ENCODE assay signal across 10 cellular contexts in the genomic region with DNA sequence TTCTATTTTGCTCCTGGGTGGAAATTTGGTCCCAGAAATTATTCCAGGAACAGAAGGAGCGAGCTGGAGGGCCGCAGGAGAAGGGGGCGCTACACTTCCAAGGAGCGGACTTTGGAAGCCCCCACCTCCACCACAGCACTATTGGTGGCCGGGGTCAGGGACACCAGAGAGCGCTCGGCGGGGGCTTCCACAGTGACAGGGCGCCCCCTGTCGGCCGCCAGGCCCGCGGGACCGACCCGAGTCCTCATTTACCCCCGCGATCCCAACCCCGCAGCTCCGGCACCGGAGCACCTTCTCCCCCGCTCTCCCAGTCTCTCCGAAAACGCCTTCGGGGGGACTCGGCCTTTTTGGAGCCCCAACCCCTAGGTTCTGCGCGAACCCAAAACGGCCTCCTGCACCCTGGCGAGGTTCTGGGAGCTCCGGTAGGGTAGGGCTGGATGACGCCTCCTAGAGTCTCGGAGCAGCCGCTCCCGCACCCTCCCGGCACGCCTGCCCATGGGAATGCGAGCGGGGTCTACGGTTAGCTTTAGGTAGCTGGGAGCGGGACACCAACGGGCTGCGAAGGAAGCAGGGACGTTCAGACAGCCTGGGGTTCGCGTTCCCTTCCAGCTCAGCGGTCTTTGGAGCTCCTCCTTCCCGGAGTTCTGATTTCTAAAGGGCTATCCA. TPM values are rescaled to one million over a fixed set of nuclear protein-coding genes. Genes with fewer than 3 reads are reported as not detected.
A peak's percentile ranks its signal among the peaks of the same experiment; 100 is the strongest.
DNase-seq lines count a peak whose midpoint lies in the region; ATAC-seq and TF ChIP-seq lines count a peak whose summit lies in the region.
"Had no signal": no experiment of that assay in that cellular context is flagged by ENCODE, and none has a peak within 500 bp of the region (broad histone marks: within the 10 kb centered on the region; RNA-seq: fewer than 3 reads in every experiment).

No MANE protein-coding gene starts in this region.

- no peaks in the 10 kb centered on the region for H3K9me3 Mint-ChIP-seq in activated CD4-positive, alpha-beta T cell treated with anti-CD3 and anti-CD28 coated beads, Interleukin-2, amount 10 ng/mL, durations not matched to agents 24 days and 14 days
- H3K9me3 Mint-ChIP-seq in activated T-helper 2 cell treated with anti-CD3 and anti-CD28 coated beads, Interferon-gamma antibody, Interleukin-2, Interleukin-4, amounts not matched to agents 10 μg/mL and 5 μg/mL and 100 μg/mL, durations not matched to agents 14 hours and 24 hours and 36 hours: no peaks in the 10 kb centered on the region

- H3K4me3 ChIP-seq in RWPE2 (ENCODE audit: severe bottlenecking) (no peak overlapping the region), right atrium auricular region (no peak overlapping the region), thyroid gland (replicated peaks in 1 of 3) (peak overlapping the region in 1 of 3 donors; percentile 22)

- 7 to 9% methylated on average over 5 to 34 of the region's 47 CpGs for WGBS in thyroid gland, 2 donors

- H3K27ac ChIP-seq in RWPE2 (ENCODE audit: poor library complexity, severe bottlenecking) (no peak overlapping the region), right atrium auricular region (no peak overlapping the region), thyroid gland (peak overlapping the region in 2 of 3 donors; percentile 70 to 87)

- TF ChIP-seq CTCF in RWPE2 (IDR thresholded peaks at IDR 0.05; ENCODE audit: poor library complexity, severe bottlenecking) (peak; percentile 88), right atrium auricular region (IDR thresholded peaks at IDR 0.05) (peak; percentile 35 to 64), thyroid gland (IDR thresholded peaks at IDR 0.05) (peak in 5 of 6 experiments; percentile 58 to 83 (median 72))

- peak; percentile 68 for DNase-seq in activated CD4-positive, alpha-beta T cell treated with anti-CD3 and anti-CD28 coated beads, Interleukin-2, amount 10 ng/mL, durations not matched to agents 24 days and 14 days
- no peak for DNase-seq in activated CD4-positive, alpha-beta T cell treated with anti-CD3 and anti-CD28 coated beads for 4 hours
- DNase-seq in RWPE2 (ENCODE audit: low spot score) (no peak), right atrium auricular region (ENCODE audit: low spot score) (no peak), thyroid gland (peak; percentile 61 to 79)
- DNase-seq in activated T-helper 2 cell treated with anti-CD3 and anti-CD28 coated beads, Interferon-gamma antibody, Interleukin-2, Interleukin-4, amounts not matched to agents 10 μg/mL and 5 μg/mL and 100 μg/mL, durations not matched to agents 14 hours and 24 hours and 36 hours (ENCODE audit: low spot score): no peak
- DNase-seq: cortex of kidney, NCI-H1436 treated with DMSO at 0.1 percent for 48 hours had no signal

- H3K4me1 ChIP-seq in RWPE2 (ENCODE audit: insufficient read depth, poor library complexity, severe bottlenecking) (no peaks in the 10 kb centered on the region), right atrium auricular region (peaks cover 0 to 38% of the 10 kb centered on the region in 2 donors), thyroid gland (peaks cover 14 to 27% of the 10 kb centered on the region in 2 donors)

- intact Hi-C loops in activated CD4-positive, alpha-beta T cell treated with anti-CD3 and anti-CD28 coated beads, Interleukin-2, amount 10 ng/mL, durations not matched to agents 24 days and 14 days (cut with micrococcal nuclease): loop anchor here (5.0 kb wide), 1 partner anchor 254 kb away; no protein-coding TSS in a partner anchor
- intact Hi-C loops in thyroid gland (cut with DNase I): loop anchor here (5.0 to 10.0 kb wide), 3 partner anchors 98 to 249 kb away; no protein-coding TSS in a partner anchor
- intact Hi-C loops in activated T-helper 2 cell treated with anti-CD3 and anti-CD28 coated beads, Interferon-gamma antibody, Interleukin-2, Interleukin-4, amounts not matched to agents 10 μg/mL and 5 μg/mL and 100 μg/mL, durations not matched to agents 14 hours and 24 hours and 36 hours (cut with micrococcal nuclease): loop anchor here (5.0 kb wide), 1 partner anchor 249 kb away; no protein-coding TSS in a partner anchor

- peaks cover 8% of the 10 kb centered on the region for H3K27me3 ChIP-seq in RWPE2 (ENCODE audit: insufficient read depth, poor library complexity, severe bottlenecking)
- H3K27me3 ChIP-seq in right atrium auricular region: peaks cover 11 to 49% of the 10 kb centered on the region in 2 donors
- no peaks in the 10 kb centered on the region for H3K27me3 ChIP-seq in thyroid gland

- ATAC-seq in RWPE2 (ENCODE audit: low read depth) (no peak), GM18873 (IDR thresholded peaks at IDR 0.05; ENCODE audit: low FRiP score, unreplicated experiment) (no peak), HG02885 (IDR thresholded peaks at IDR 0.05; ENCODE audit: poor library complexity, unreplicated experiment) (no peak)

- H3K27ac Mint-ChIP-seq in activated CD4-positive, alpha-beta T cell treated with anti-CD3 and anti-CD28 coated beads, Interleukin-2, amount 10 ng/mL, durations not matched to agents 24 days and 14 days: no peak overlapping the region
- no peak overlapping the region for H3K27ac Mint-ChIP-seq in activated T-helper 2 cell treated with anti-CD3 and anti-CD28 coated beads, Interferon-gamma antibody, Interleukin-2, Interleukin-4, amounts not matched to agents 10 μg/mL and 5 μg/mL and 100 μg/mL, durations not matched to agents 14 hours and 24 hours and 36 hours

- H3K9me3 ChIP-seq in RWPE2 (ENCODE audit: severe bottlenecking) (no peaks in the 10 kb centered on the region), right atrium auricular region (no peaks in the 10 kb centered on the region), thyroid gland (no peaks in the 10 kb centered on the region)

- H3K27me3 Mint-ChIP-seq in activated CD4-positive, alpha-beta T cell treated with anti-CD3 and anti-CD28 coated beads, Interleukin-2, amount 10 ng/mL, durations not matched to agents 24 days and 14 days: peaks cover 55% of the 10 kb centered on the region
- H3K27me3 Mint-ChIP-seq in activated T-helper 2 cell treated with anti-CD3 and anti-CD28 coated beads, Interferon-gamma antibody, Interleukin-2, Interleukin-4, amounts not matched to agents 10 μg/mL and 5 μg/mL and 100 μg/mL, durations not matched to agents 14 hours and 24 hours and 36 hours (ENCODE audit: low read depth): peaks cover 48% of the 10 kb centered on the region

- peaks cover 5% of the 10 kb centered on the region for H3K36me3 ChIP-seq in RWPE2 (ENCODE audit: low read depth)
- no peaks in the 10 kb centered on the region for H3K36me3 ChIP-seq in right atrium auricular region
- no peaks in the 10 kb centered on the region for H3K36me3 ChIP-seq in thyroid gland

- H3K4me1 Mint-ChIP-seq in activated CD4-positive, alpha-beta T cell treated with anti-CD3 and anti-CD28 coated beads, Interleukin-2, amount 10 ng/mL, durations not matched to agents 24 days and 14 days: no peaks in the 10 kb centered on the region
- no peaks in the 10 kb centered on the region for H3K4me1 Mint-ChIP-seq in activated T-helper 2 cell treated with anti-CD3 and anti-CD28 coated beads, Interferon-gamma antibody, Interleukin-2, Interleukin-4, amounts not matched to agents 10 μg/mL and 5 μg/mL and 100 μg/mL, durations not matched to agents 14 hours and 24 hours and 36 hours (ENCODE audit: low read depth)

- no peak overlapping the region for H3K4me3 Mint-ChIP-seq in activated CD4-positive, alpha-beta T cell treated with anti-CD3 and anti-CD28 coated beads, Interleukin-2, amount 10 ng/mL, durations not matched to agents 24 days and 14 days
- H3K4me3 Mint-ChIP-seq in activated T-helper 2 cell treated with anti-CD3 and anti-CD28 coated beads, Interferon-gamma antibody, Interleukin-2, Interleukin-4, amounts not matched to agents 10 μg/mL and 5 μg/mL and 100 μg/mL, durations not matched to agents 14 hours and 24 hours and 36 hours (ENCODE audit: low read depth): no peak overlapping the region

- H3K36me3 Mint-ChIP-seq in activated CD4-positive, alpha-beta T cell treated with anti-CD3 and anti-CD28 coated beads, Interleukin-2, amount 10 ng/mL, durations not matched to agents 24 days and 14 days (ENCODE audit: low read depth): peaks cover 1% of the 10 kb centered on the region
- no peaks in the 10 kb centered on the region for H3K36me3 Mint-ChIP-seq in activated T-helper 2 cell treated with anti-CD3 and anti-CD28 coated beads, Interferon-gamma antibody, Interleukin-2, Interleukin-4, amounts not matched to agents 10 μg/mL and 5 μg/mL and 100 μg/mL, durations not matched to agents 14 hours and 24 hours and 36 hours (ENCODE audit: low read depth)

- peak in 1 of 2 donors; percentile 76 for TF ChIP-seq POLR2A in thyroid gland (IDR thresholded peaks at IDR 0.05)

RNA-seq across cellular contexts. Expression of gene FOXA2, which starts 2.4 kb away (rescaled TPM):
- not detected in 2 replicates for total RNA-seq in activated CD4-positive, alpha-beta T cell treated with anti-CD3 and anti-CD28 coated beads, Interleukin-2, amount 10 ng/mL, durations not matched to agents 24 days and 14 days
- total RNA-seq in right atrium auricular region: not detected
- 10 to 100 TPM in 1 of 4 donors, 1 to 10 TPM in 3; 1.5 to 15.5 (median 4.7) TPM for total RNA-seq in thyroid gland
- total RNA-seq in activated T-helper 2 cell treated with anti-CD3 and anti-CD28 coated beads, Interferon-gamma antibody, Interleukin-2, Interleukin-4, amounts not matched to agents 10 μg/mL and 5 μg/mL and 100 μg/mL, durations not matched to agents 14 hours and 24 hours and 36 hours: not detected in 2 replicates

Comparison
In these comparisons a context has a peak if more than half of its experiments do, and no peak if none do; other contexts are left out.
1. DNase-seq: peak in activated CD4-positive, alpha-beta T cell treated with anti-CD3 and anti-CD28 coated beads, Interleukin-2, amount 10 ng/mL, durations not matched to agents 24 days and 14 days (single experiment) and thyroid gland (2 of 2); none in activated CD4-positive, alpha-beta T cell treated with anti-CD3 and anti-CD28 coated beads for 4 hours (0 of 2), RWPE2 (single experiment), right atrium auricular region (single experiment) and activated T-helper 2 cell treated with anti-CD3 and anti-CD28 coated beads, Interferon-gamma antibody, Interleukin-2, Interleukin-4, amounts not matched to agents 10 μg/mL and 5 μg/mL and 100 μg/mL, durations not matched to agents 14 hours and 24 hours and 36 hours (single experiment).
2. H3K27ac ChIP-seq: peak in thyroid gland (2 of 3); none in RWPE2 (single experiment) and right atrium auricular region (0 of 2).
3. Peak in every context shown above with its lines, with median percentiles within 50 percentile points of each other: CTCF ChIP-seq.